In the genomic region with DNA sequence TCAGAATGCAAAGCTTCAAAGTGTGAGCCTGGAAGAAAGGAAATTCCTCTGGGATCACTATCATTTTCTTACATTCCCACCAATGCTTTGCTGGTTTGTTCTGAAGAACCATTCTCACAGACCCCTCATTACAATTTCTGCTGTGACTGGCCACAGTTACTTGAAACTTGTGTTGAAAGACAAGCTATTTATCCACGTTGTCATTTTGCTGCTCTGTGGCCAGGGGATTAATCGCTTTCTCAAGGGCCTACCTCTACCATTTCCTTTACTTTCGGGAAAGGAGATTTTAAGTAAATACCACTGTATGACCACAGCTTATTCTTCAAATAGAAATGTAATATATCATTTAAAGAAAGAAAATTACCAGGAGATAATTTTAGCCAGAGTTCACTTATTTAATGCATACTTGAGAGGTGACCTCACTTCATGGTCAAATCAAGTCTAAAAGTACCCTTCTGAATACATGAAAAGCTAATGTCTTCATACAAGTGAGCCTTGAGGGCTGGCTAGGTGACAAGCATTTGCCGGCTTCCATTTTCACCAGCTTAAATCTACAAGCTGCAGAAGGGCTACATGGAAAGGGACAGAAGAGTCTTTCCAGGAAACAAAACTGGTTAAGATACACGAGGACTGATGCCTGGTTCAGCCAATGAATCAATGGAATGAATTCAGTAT, we compare ENCODE assay signal across 37 cellular contexts.
"Had no signal": no experiment of that assay in that cellular context is flagged by ENCODE, and none has a peak within 500 bp of the region (broad histone marks: within the 10 kb centered on the region; RNA-seq: fewer than 3 reads in every experiment).

No MANE protein-coding gene starts in this region.

- H3K4me3 ChIP-seq: adrenal gland, breast epithelium, gastrocnemius medialis, pancreas, prostate gland, sigmoid colon, stomach, tibial artery, upper lobe of right lung had no signal

- H3K27ac ChIP-seq: adrenal gland, breast epithelium, gastrocnemius medialis, neutrophil, pancreas, prostate gland, sigmoid colon, stomach, tibial artery, upper lobe of right lung, VCaP had no signal

- ATAC-seq: gastrocnemius medialis; left colon; natural killer cell; pancreas; stimulated activated memory B cell treated with anti-CD40 and anti-IgM and Interleukin-4, amounts not matched to agents 10 μg/mL and 1 μg/mL and 100 μg/mL, for 72 hours; upper lobe of right lung had no signal

- H3K36me3 ChIP-seq: adrenal gland, breast epithelium, gastrocnemius medialis, neutrophil, pancreas, prostate gland, sigmoid colon, stomach, tibial artery, upper lobe of right lung had no signal

- H3K27me3 ChIP-seq: adrenal gland, breast epithelium, gastrocnemius medialis, neutrophil, sigmoid colon, stomach, tibial artery, upper lobe of right lung had no signal

- H3K9me3 ChIP-seq: adrenal gland, breast epithelium, gastrocnemius medialis, neutrophil, pancreas, prostate gland, sigmoid colon, stomach, tibial artery, upper lobe of right lung had no signal

- H3K4me1 ChIP-seq: adrenal gland, breast epithelium, gastrocnemius medialis, pancreas, prostate gland, sigmoid colon, stomach, tibial artery, upper lobe of right lung had no signal

- H3K27ac Mint-ChIP-seq: activated naive CD4-positive, alpha-beta T cell treated with anti-CD3 and anti-CD28 coated beads for 36 hours; activated naive CD8-positive, alpha-beta T cell treated with anti-CD3 and anti-CD28 coated beads for 36 hours; dendritic cell treated with granulocyte-macrophage colony-stimulating factor and Interleukin-4, amounts not matched to agents 40 ng/mL and 50 ng/mL, for 4 days; natural killer cell; stimulated activated memory B cell treated with anti-CD40 and anti-IgM and Interleukin-4, amounts not matched to agents 10 μg/mL and 1 μg/mL and 100 μg/mL, for 72 hours; T-helper 1 cell treated with Interleukin-12 subunit alpha and Interleukin-12 subunit beta and Interleukin-4 antibody, amounts not matched to agents 30 μg/mL and 1 μg/mL, for 36 hours had no signal

- H3K4me1 Mint-ChIP-seq: activated naive CD8-positive, alpha-beta T cell treated with anti-CD3 and anti-CD28 coated beads for 36 hours; natural killer cell; stimulated activated memory B cell treated with anti-CD40 and anti-IgM and Interleukin-4, amounts not matched to agents 10 μg/mL and 1 μg/mL and 100 μg/mL, for 72 hours had no signal

- FAIRE-seq: keratinocyte, pancreas, small intestine, TTC549 had no signal

- H3K27me3 Mint-ChIP-seq: activated naive CD8-positive, alpha-beta T cell treated with anti-CD3 and anti-CD28 coated beads for 36 hours; dendritic cell treated with granulocyte-macrophage colony-stimulating factor and Interleukin-4, amounts not matched to agents 40 ng/mL and 50 ng/mL, for 4 days; stimulated activated memory B cell treated with anti-CD40 and anti-IgM and Interleukin-4, amounts not matched to agents 10 μg/mL and 1 μg/mL and 100 μg/mL, for 72 hours had no signal

- H3K4me3 Mint-ChIP-seq: activated naive CD4-positive, alpha-beta T cell treated with anti-CD3 and anti-CD28 coated beads for 36 hours; activated naive CD8-positive, alpha-beta T cell treated with anti-CD3 and anti-CD28 coated beads for 36 hours; dendritic cell treated with granulocyte-macrophage colony-stimulating factor and Interleukin-4, amounts not matched to agents 40 ng/mL and 50 ng/mL, for 4 days; natural killer cell; stimulated activated memory B cell treated with anti-CD40 and anti-IgM and Interleukin-4, amounts not matched to agents 10 μg/mL and 1 μg/mL and 100 μg/mL, for 72 hours; T-helper 1 cell treated with Interleukin-12 subunit alpha and Interleukin-12 subunit beta and Interleukin-4 antibody, amounts not matched to agents 30 μg/mL and 1 μg/mL, for 36 hours had no signal

- H3K9me3 Mint-ChIP-seq: dendritic cell treated with granulocyte-macrophage colony-stimulating factor and Interleukin-4, amounts not matched to agents 40 ng/mL and 50 ng/mL, for 4 days had no signal

- DNase-seq: activated CD4-positive, alpha-beta T cell treated with anti-CD3 and anti-CD28 coated beads for 4 hours; activated CD4-positive, alpha-beta T cell treated with anti-CD3 and anti-CD28 coated beads, Interleukin-2, amount 50 U/mL, for 48 hours; activated CD8-positive, alpha-beta memory T cell treated with anti-CD3 and anti-CD28 coated beads for 24 hours; activated effector memory CD4-positive, alpha-beta T cell treated with Interleukin-2 at 50 U/mL for 16 hours; activated naive CD4-positive, alpha-beta T cell treated with anti-CD3 and anti-CD28 coated beads for 36 hours; activated naive CD8-positive, alpha-beta T cell treated with anti-CD3 and anti-CD28 coated beads for 36 hours; adrenal gland; aorta; central memory CD4-positive, alpha-beta T cell; effector CD8-positive, alpha-beta T cell; erythroblast; gastrocnemius medialis; glutamatergic neuron; left colon; mammary epithelial cell; natural killer cell; pancreas; retina; sigmoid colon; small intestine; stimulated activated CD4-positive, alpha-beta T cell treated with anti-CD3 and anti-CD28 coated beads, Interleukin-1b, Interleukin-23, amount 100 ng/mL, for 48 hours; stimulated activated CD4-positive, alpha-beta T cell treated with anti-CD3 and anti-CD28 coated beads, Interleukin-4, amount 100 ng/mL, for 4 hours; stimulated activated CD8-positive, alpha-beta memory T cell treated with anti-CD3 and anti-CD28 coated beads, Interleukin-4, amount 100 ng/mL, for 48 hours; stomach; SW 1271; T-helper 9 cell; tibial artery; upper lobe of right lung had no signal

- H3K36me3 Mint-ChIP-seq: activated naive CD8-positive, alpha-beta T cell treated with anti-CD3 and anti-CD28 coated beads for 36 hours; natural killer cell; stimulated activated memory B cell treated with anti-CD40 and anti-IgM and Interleukin-4, amounts not matched to agents 10 μg/mL and 1 μg/mL and 100 μg/mL, for 72 hours had no signal
